In genomic region chr19:50358483-50359431, GRCh38 we compare ENCODE assay signal across 8 cellular contexts. TPM values are rescaled to one million over a fixed set of nuclear protein-coding genes. Genes with fewer than 3 reads are reported as not detected.
DNase-seq lines count a peak whose midpoint lies in the region; ATAC-seq lines count a peak whose summit lies in the region.

No MANE protein-coding gene starts in this region.

- peak; percentile 42 for ATAC-seq in HG03442 (IDR thresholded peaks at IDR 0.05; ENCODE audit: unreplicated experiment)
- peak; percentile 11 to 26 for ATAC-seq in activated CD4-positive, CD25-positive, alpha-beta regulatory T cell treated with anti-CD3 and anti-CD28 coated beads, Interleukin-2, amount 50 U/mL, for 24 hours

- peak; percentile 53 for DNase-seq in Ammon's horn (ENCODE audit: low spot score)
- DNase-seq in central memory CD4-positive, alpha-beta T cell = peak; percentile 76
- DNase-seq in middle frontal gyrus (ENCODE audit: extremely low spot score, low spot score) = peak; percentile 22
- peak; percentile 54 to 63 for DNase-seq in stimulated activated CD8-positive, alpha-beta memory T cell treated with anti-CD3 and anti-CD28 coated beads, Interleukin-7, amount 100 ng/mL, for 1 hour (ENCODE audit: low read depth in 2 of 2)
- DNase-seq in SK-N-DZ (ENCODE audit: low spot score) = no peak
- DNase-seq in NCI-H226 = no peak

RNA-seq across cellular contexts. Expression of gene NAPSA, which starts 6.7 kb away (rescaled TPM):
- 0.17 and 0.82 TPM in 2 replicates for polyA plus RNA-seq in SK-N-DZ (2014; cell fraction: cytosol; rRNA removed)
- polyA plus RNA-seq in SK-N-DZ (2014; cell fraction: nucleus; rRNA removed) = 3.5 and 5.4 TPM in 2 replicates

RNA-seq across cellular contexts. Expression of gene NR1H2, which starts 17.5 kb away (rescaled TPM):
- polyA plus RNA-seq in SK-N-DZ (2014; cell fraction: cytosol; rRNA removed) = 13.1 and 19.1 TPM in 2 replicates
- 33.6 and 35.6 TPM in 2 replicates for polyA plus RNA-seq in SK-N-DZ (2014; cell fraction: nucleus; rRNA removed)

RNA-seq across cellular contexts. Expression of gene POLD1, which starts 25.4 kb away (rescaled TPM):
- 65.9 and 70.0 TPM in 2 replicates for polyA plus RNA-seq in SK-N-DZ (2014; cell fraction: cytosol; rRNA removed)
- 216 and 252 TPM in 2 replicates for polyA plus RNA-seq in SK-N-DZ (2014; cell fraction: nucleus; rRNA removed)

RNA-seq across cellular contexts. Expression of gene KCNC3, which starts 29.6 kb away (rescaled TPM):
- polyA plus RNA-seq in SK-N-DZ (2014; cell fraction: cytosol; rRNA removed) = 0.42 and 0.51 TPM in 2 replicates
- 1.4 and 3.0 TPM in 2 replicates for polyA plus RNA-seq in SK-N-DZ (2014; cell fraction: nucleus; rRNA removed)

RNA-seq across cellular contexts. Expression of gene SPIB, which starts 60.0 kb away (rescaled TPM):
- polyA plus RNA-seq in SK-N-DZ (2014; cell fraction: cytosol; rRNA removed) = 2.7 TPM in 1 of 2 replicates, not detected in the other
- 0.20 and 0.77 TPM in 2 replicates for polyA plus RNA-seq in SK-N-DZ (2014; cell fraction: nucleus; rRNA removed)

Comparison
In these comparisons a context has a peak if more than half of its experiments do, and no peak if none do; other contexts are left out.
1. DNase-seq: peak in Ammon's horn (single experiment), central memory CD4-positive, alpha-beta T cell (single experiment), middle frontal gyrus (single experiment) and stimulated activated CD8-positive, alpha-beta memory T cell treated with anti-CD3 and anti-CD28 coated beads, Interleukin-7, amount 100 ng/mL, for 1 hour (2 of 2); none in SK-N-DZ (single experiment) and NCI-H226 (single experiment).